Comparison of ENCODE assay signal across 8 cellular contexts in the genomic region with DNA sequence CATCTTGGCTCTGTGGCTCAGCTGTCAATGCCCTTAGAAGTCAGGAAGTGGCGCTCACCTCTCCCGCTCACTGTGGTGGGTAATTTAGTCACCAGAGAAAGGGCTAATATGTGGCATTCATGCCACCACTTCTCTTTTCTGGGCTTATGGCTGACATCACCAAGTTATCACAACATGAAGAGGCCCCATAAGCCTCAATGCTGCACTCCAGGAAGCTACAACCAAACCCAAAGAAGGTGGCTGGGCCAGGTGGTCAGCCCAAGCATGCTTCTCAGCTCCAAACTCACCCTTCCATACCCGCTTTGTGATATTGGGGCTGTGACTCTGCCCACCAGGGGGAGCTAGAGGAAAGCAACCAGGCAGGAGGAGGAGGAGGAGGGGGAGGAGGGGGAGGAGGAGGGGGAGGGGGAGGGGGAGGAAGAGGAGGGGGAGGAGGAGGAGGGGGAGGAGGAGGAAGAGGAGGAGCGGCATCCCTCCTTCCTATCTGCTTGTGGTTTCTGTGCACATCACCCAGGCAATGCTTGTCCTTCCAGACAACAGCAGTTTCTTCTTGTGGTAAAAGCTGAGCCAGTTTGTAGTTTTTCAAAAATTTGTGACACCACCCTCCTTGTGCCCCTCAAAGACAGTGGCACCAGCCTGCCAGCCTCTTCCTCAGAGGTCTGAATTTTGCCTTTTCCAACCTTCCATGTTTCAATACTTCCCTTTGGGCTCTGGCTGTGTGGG. TPM values are rescaled to one million over a fixed set of nuclear protein-coding genes. Genes with fewer than 3 reads are reported as not detected.
A peak's percentile ranks its signal among the peaks of the same experiment; 100 is the strongest.
DNase-seq lines count a peak whose midpoint lies in the region.

No MANE protein-coding gene starts in this region.

- H4K8ac ChIP-seq in mesenchymal stem cell (ENCODE audit: low read length), result no peak overlapping the region

- H3K9ac ChIP-seq in mesenchymal stem cell (ENCODE audit: low read length), result no peak overlapping the region

- H2AK5ac ChIP-seq in mesenchymal stem cell (ENCODE audit: low read length, severe bottlenecking), result no peak overlapping the region

- no peak overlapping the region for H3K4me2 ChIP-seq in mesenchymal stem cell (ENCODE audit: low read length, poor library complexity, severe bottlenecking)

- no peak overlapping the region for H3K23ac ChIP-seq in mesenchymal stem cell (ENCODE audit: low read length in 2 of 2)

- no peak overlapping the region for H2AFZ ChIP-seq in mesenchymal stem cell (ENCODE audit: low read depth, low read length)

- H4K91ac ChIP-seq in mesenchymal stem cell (ENCODE audit: low read length), result no peak overlapping the region

- H2BK12ac ChIP-seq in mesenchymal stem cell (ENCODE audit: low read length in 2 of 2), result no peak overlapping the region

- 92% methylated on average over 2 of the region's 4 CpGs for WGBS in mesenchymal stem cell

- peak; percentile 22 for DNase-seq in DMS153 (lab: John Stamatoyannopoulos, UW)
- peak; percentile 50 for DNase-seq in H4 (ENCODE audit: low spot score)
- peak; percentile 1 for DNase-seq in NCI-H2107 treated with DMSO at 0.1 percent for 48 hours (lab: John Stamatoyannopoulos, UW; ENCODE audit: unreplicated experiment)
- DNase-seq in activated CD4-positive, alpha-beta T cell treated with anti-CD3 and anti-CD28 coated beads, Interleukin-2, amount 50 U/mL, for 1 hour, result peak; percentile 68
- DNase-seq in ecto neural progenitor cell (ENCODE audit: low spot score), result peak; percentile 77
- peak; percentile 41 for DNase-seq in mesenchymal stem cell
- DNase-seq in stimulated activated CD8-positive, alpha-beta memory T cell treated with anti-CD3 and anti-CD28 coated beads, Interleukin-7, amount 100 ng/mL, for 24 hours (ENCODE audit: low read depth), result peak; percentile 43
- no peak for DNase-seq in NCI-H1694 treated with DMSO at 0.1 percent for 48 hours (lab: John Stamatoyannopoulos, UW)

- no peaks in the 10 kb centered on the region for H3K79me1 ChIP-seq in mesenchymal stem cell (replicated peaks; ENCODE audit: low read length, poor library complexity, severe bottlenecking)

- no peak overlapping the region for H3K14ac ChIP-seq in mesenchymal stem cell (ENCODE audit: low read length in 2 of 2)

- no peaks in the 10 kb centered on the region for H3K36me3 ChIP-seq in mesenchymal stem cell (ENCODE audit: control insufficient read depth in 1 of 2, insufficient read depth in 2 of 2, low read depth in 1 of 2, low read length in 2 of 2)

- peaks cover 25 to 37% of the 10 kb centered on the region in 2 experiments for H3K27me3 ChIP-seq in mesenchymal stem cell (ENCODE audit: control insufficient read depth in 1 of 2, insufficient read depth in 1 of 2, low read length in 2 of 2)

- H2BK5ac ChIP-seq in mesenchymal stem cell (ENCODE audit: low read depth, low read length, poor library complexity, severe bottlenecking), result no peak overlapping the region

- no peaks in the 10 kb centered on the region for H3K4me1 ChIP-seq in mesenchymal stem cell (ENCODE audit: control insufficient read depth, insufficient read depth, low read depth, low read length)

- no peak overlapping the region for H2BK120ac ChIP-seq in mesenchymal stem cell (ENCODE audit: low read depth, low read length)

- no peaks in the 10 kb centered on the region for H3K9me3 ChIP-seq in mesenchymal stem cell (ENCODE audit: control insufficient read depth, low read length)

- H3K4me3 ChIP-seq in mesenchymal stem cell (ENCODE audit: insufficient read depth in 1 of 2, low read depth in 1 of 2, low read length in 2 of 2), result no peak overlapping the region

- H3K4ac ChIP-seq in mesenchymal stem cell (ENCODE audit: low read depth in 1 of 2, low read length in 2 of 2), result no peak overlapping the region

- H2BK15ac ChIP-seq in mesenchymal stem cell (ENCODE audit: low read depth, poor library complexity, severe bottlenecking), result no peak overlapping the region

- H3K27ac ChIP-seq in mesenchymal stem cell (ENCODE audit: low read length, poor library complexity, severe bottlenecking), result no peak overlapping the region

- H3K18ac ChIP-seq in mesenchymal stem cell (ENCODE audit: low read depth in 1 of 2, low read length in 2 of 2), result no peak overlapping the region

RNA-seq across cellular contexts. Expression of gene CYP26A1, which starts 42.1 kb away (rescaled TPM):
- total RNA-seq in H4 (2014; rRNA removed; shearing (Covaris generic)), result not detected in 2 replicates
- not detected for polyA plus RNA-seq in mesenchymal stem cell (2013, experiment 1 of 2)
- polyA plus RNA-seq in mesenchymal stem cell (2013, experiment 2 of 2), result not detected

RNA-seq across cellular contexts. Expression of gene CYP26C1, which starts 55.2 kb away (rescaled TPM):
- total RNA-seq in H4 (2014; rRNA removed; shearing (Covaris generic)), result not detected in 2 replicates
- not detected for polyA plus RNA-seq in mesenchymal stem cell (2013, experiment 1 of 2)
- 0.01 TPM for polyA plus RNA-seq in mesenchymal stem cell (2013, experiment 2 of 2)
